Comparison of ENCODE assay signal across 8 cellular contexts in the genomic region with DNA sequence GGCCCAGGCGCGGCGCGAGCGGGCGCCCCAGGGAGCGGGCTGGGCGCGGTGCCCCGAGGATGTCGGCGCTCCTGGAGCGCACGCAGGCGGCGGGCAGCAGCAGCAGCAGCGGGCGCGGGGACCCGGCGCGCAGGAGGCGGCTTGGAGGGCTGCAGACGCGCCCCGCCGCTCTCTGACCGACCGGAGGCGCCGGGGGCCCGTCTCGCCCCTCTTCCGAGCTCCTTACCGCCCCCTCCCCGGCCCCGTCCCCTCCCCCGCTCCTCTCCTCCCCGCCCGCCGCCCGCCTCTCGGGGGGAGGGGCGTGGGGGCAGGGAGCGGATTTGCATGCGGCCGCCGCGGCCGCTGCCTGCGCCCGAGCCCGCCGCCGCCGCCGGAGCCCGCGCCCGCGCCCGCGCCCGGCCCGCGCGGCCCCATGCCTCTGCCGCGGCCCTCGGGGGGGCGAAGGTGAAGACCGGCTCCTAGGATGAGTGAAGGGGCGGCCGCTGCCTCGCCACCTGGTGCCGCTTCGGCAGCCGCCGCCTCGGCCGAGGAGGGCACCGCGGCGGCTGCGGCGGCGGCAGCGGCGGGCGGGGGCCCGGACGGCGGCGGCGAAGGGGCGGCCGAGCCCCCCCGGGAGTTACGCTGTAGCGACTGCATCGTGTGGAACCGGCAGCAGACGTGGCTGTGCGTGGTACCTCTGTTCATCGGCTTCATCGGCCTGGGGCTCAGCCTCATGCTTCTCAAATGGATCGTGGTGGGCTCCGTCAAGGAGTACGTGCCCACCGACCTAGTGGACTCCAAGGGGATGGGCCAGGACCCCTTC. TPM values are rescaled to one million over a fixed set of nuclear protein-coding genes. Genes with fewer than 3 reads are reported as not detected.
DNase-seq lines count a peak whose midpoint lies in the region; ATAC-seq and TF ChIP-seq lines count a peak whose summit lies in the region.

A gene (plus strand): TSS at position 317 of the 802 bp plus-strand sequence.

- H3K4me1 Mint-ChIP-seq in glutamatergic neuron (ENCODE audit: low read depth, unreplicated experiment), result peaks cover 22% of the 10 kb centered on the region

- TF ChIP-seq CTCF in glutamatergic neuron (IDR thresholded peaks at IDR 0.05; ENCODE audit: partially characterized antibody, unreplicated experiment), result no peak

- peaks cover 5% of the 10 kb centered on the region for H3K36me3 Mint-ChIP-seq in glutamatergic neuron (ENCODE audit: unreplicated experiment)

- DNase-seq in NCI-H146 (lab: John Stamatoyannopoulos, UW), result peak; percentile 30
- DNase-seq in NCI-H146 treated with DMSO at 0.1 percent for 48 hours (lab: John Stamatoyannopoulos, UW; ENCODE audit: unreplicated experiment), result no peak
- DNase-seq in NCI-H69 (lab: John Stamatoyannopoulos, UW), result peak; percentile 26
- peak; percentile 63 for DNase-seq in glutamatergic neuron
- DNase-seq in retina, result peak; percentile 20
- no peak for DNase-seq in stimulated activated CD4-positive, alpha-beta T cell treated with anti-CD3 and anti-CD28 coated beads, Interleukin-12 subunit alpha, Interleukin-12 subunit beta, amount 100 ng/mL, for 4 hours
- DNase-seq in KG1 (lab: John Stamatoyannopoulos, UW), result no peak

- H3K4me3 Mint-ChIP-seq in glutamatergic neuron (ENCODE audit: unreplicated experiment), result peak within 1 kb of the TSS; percentile 91

- peaks cover 21% of the 10 kb centered on the region for H3K27me3 Mint-ChIP-seq in glutamatergic neuron (ENCODE audit: unreplicated experiment)

- H3K9me3 Mint-ChIP-seq in glutamatergic neuron (ENCODE audit: unreplicated experiment), result peaks cover 5% of the 10 kb centered on the region

- H3K27ac Mint-ChIP-seq in glutamatergic neuron (ENCODE audit: unreplicated experiment), result peak within 1 kb of the TSS; percentile 76

- no peak for ATAC-seq in HG03521 (IDR thresholded peaks at IDR 0.05; ENCODE audit: unreplicated experiment)

RNA-seq across cellular contexts. Expression of the gene that starts here (rescaled TPM):
- 3.2 TPM for total RNA-seq in glutamatergic neuron (ENCODE audit: unreplicated experiment)

Comparison
In these comparisons a context has a peak if more than half of its experiments do, and no peak if none do; other contexts are left out.
1. DNase-seq: peak in NCI-H146 (single experiment), NCI-H69 (single experiment), glutamatergic neuron (single experiment) and retina (single experiment); none in NCI-H146 treated with DMSO at 0.1 percent for 48 hours (single experiment), stimulated activated CD4-positive, alpha-beta T cell treated with anti-CD3 and anti-CD28 coated beads, Interleukin-12 subunit alpha, Interleukin-12 subunit beta, amount 100 ng/mL, for 4 hours (single experiment) and KG1 (single experiment).